In genomic region chr1:103307751-103308150, GRCh38 we compare ENCODE assay signal across 8 cellular contexts.
"Had no signal": no experiment of that assay in that cellular context is flagged by ENCODE, and none has a peak within 500 bp of the region (broad histone marks: within the 10 kb centered on the region; RNA-seq: fewer than 3 reads in every experiment).

No MANE protein-coding gene starts in this region.

- H3K4me2 ChIP-seq: GM23338 had no signal

- DNase-seq: H9, HCEC 1CT, KG1 had no signal

- H3K4me3 ChIP-seq: GM23338, K562 had no signal

- H2AFZ ChIP-seq: GM23338 had no signal

- FAIRE-seq: H1, H54, HTR-8/SVneo, K562 had no signal

- ATAC-seq: GM23338, K562 had no signal
